ENCODE assay signal across 9 cellular contexts in the genomic region with DNA sequence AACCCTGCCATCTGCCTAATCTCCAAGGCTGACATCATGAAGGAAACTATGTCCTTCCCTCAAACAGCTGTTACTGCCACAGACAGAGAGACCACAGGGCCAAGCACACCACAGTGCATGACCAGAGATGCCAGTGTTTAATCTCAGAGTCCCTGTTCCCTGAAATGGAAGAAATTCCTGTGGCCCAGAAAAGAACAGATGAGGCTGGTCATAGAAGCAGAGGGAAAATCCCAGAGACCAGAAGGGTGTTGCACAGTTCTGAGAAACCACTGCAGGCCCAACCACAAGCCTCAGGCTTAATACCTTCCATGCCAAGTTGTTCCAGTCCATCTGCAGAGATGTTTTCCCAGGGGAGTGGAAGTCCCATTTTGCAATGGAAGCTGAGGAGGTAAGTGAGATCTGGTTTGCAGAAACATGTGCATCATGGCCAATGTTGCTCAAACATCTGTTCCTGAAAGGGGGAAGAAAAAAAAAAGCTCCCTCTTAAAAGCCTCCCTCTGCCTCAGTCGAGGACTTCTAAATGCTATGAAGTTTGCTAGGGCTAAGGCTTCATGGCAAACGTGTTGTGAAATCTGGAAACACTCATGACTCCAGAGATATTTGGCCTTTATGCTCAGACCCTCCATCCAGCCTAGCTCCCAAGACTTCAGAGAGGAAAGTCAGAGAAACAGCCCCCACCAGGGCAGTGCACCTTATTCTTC.
DNase-seq lines count a peak whose midpoint lies in the region; ATAC-seq and TF ChIP-seq lines count a peak whose summit lies in the region.
"Had no signal": no experiment of that assay in that cellular context is flagged by ENCODE, and none has a peak within 500 bp of the region (broad histone marks: within the 10 kb centered on the region; RNA-seq: fewer than 3 reads in every experiment).

No MANE protein-coding gene starts in this region.

- intact Hi-C loops in right lobe of liver (cut with DNase I) (loop anchor here (10.0 kb wide), 4 partner anchors 190 to 730 kb away; partner anchors contain the start of gene NCOR2 (in 1 of the 2)), dorsolateral prefrontal cortex (cut with DNase I) (loop anchor here (1.0 to 10.0 kb wide), 6 partner anchors 98 to 390 kb away; no protein-coding TSS in a partner anchor), uterus (cut with DNase I; ENCODE audit: low total_unique reads) (loop anchor here (10.0 kb wide), 2 partner anchors 200 to 380 kb away; partner anchors contain the start of gene NCOR2)

- DNase-seq in right lobe of liver (no peak), dorsolateral prefrontal cortex (no peak), mesenchymal stem cell (peak; percentile 100), uterus (peak in 1 of 2 donors; percentile 79), NCI-H146 treated with DMSO at 0.1 percent for 48 hours (lab: John Stamatoyannopoulos, UW; ENCODE audit: unreplicated experiment) (no peak), cerebellum (ENCODE audit: low spot score) (no peak)

- peak overlapping the region; percentile 49 for H2BK15ac ChIP-seq in mesenchymal stem cell (ENCODE audit: low read depth, poor library complexity, severe bottlenecking)

- TF ChIP-seq POLR2A in right lobe of liver (IDR thresholded peaks at IDR 0.05) (no peak), uterus (IDR thresholded peaks at IDR 0.05) (no peak)

- H2AFZ ChIP-seq in mesenchymal stem cell (ENCODE audit: low read depth, low read length): no peak overlapping the region

- H3K9ac ChIP-seq in liver (ENCODE audit: low read depth in 1 of 2, low read length in 2 of 2): no peak overlapping the region
- H3K9ac ChIP-seq in mesenchymal stem cell (ENCODE audit: low read length): peak overlapping the region; percentile 50

- no peak overlapping the region for H3K4me3 ChIP-seq in liver (ENCODE audit: low read depth in 1 of 3, low read length in 3 of 3)
- no peak overlapping the region for H3K4me3 ChIP-seq in right lobe of liver
- H3K4me3 ChIP-seq in dorsolateral prefrontal cortex: no peak overlapping the region
- H3K4me3 ChIP-seq in mesenchymal stem cell (ENCODE audit: insufficient read depth in 1 of 2, low read depth in 1 of 2, low read length in 2 of 2): no peak overlapping the region
- H3K4me3 ChIP-seq in uterus: no peak overlapping the region
- H3K4me3 ChIP-seq: A549 had no signal

- WGBS in liver: 70% methylated on average over 2 of the region's 2 CpGs
- WGBS in right lobe of liver (ENCODE audit: insufficient coverage, low coverage, low lambda C conversion rate, missing lambda C conversion rate): 38% methylated on average over 2 of the region's 2 CpGs
- WGBS in mesenchymal stem cell: 27% methylated on average over 2 of the region's 2 CpGs

- H2BK5ac ChIP-seq in mesenchymal stem cell (ENCODE audit: low read depth, low read length, poor library complexity, severe bottlenecking): peak overlapping the region; percentile 20

- peak overlapping the region; percentile 55 for H4K8ac ChIP-seq in mesenchymal stem cell (ENCODE audit: low read length)

- H4K91ac ChIP-seq in mesenchymal stem cell (ENCODE audit: low read length): no peak overlapping the region

- peak overlapping the region; percentile 47 for H2AK5ac ChIP-seq in mesenchymal stem cell (ENCODE audit: low read length, severe bottlenecking)

- peak overlapping the region; percentile 38 to 55 for H3K18ac ChIP-seq in mesenchymal stem cell (ENCODE audit: low read depth in 1 of 2, low read length in 2 of 2)

- H3K23ac ChIP-seq in mesenchymal stem cell (ENCODE audit: low read length in 2 of 2): no peak overlapping the region

- TF ChIP-seq RAD21 in liver (IDR thresholded peaks at IDR 0.05): no peak

- H3K27ac ChIP-seq in liver (ENCODE audit: low read depth in 1 of 2, low read length in 2 of 2) (peak overlapping the region in 1 of 2 donors; percentile 4), right lobe of liver (peak overlapping the region in 1 of 3 donors; percentile 16), dorsolateral prefrontal cortex (peak overlapping the region in 42 of 59 donors; percentile 4 to 70 (median 40)), mesenchymal stem cell (ENCODE audit: low read length, poor library complexity, severe bottlenecking) (peak overlapping the region; percentile 18), uterus (peak overlapping the region; percentile 79)

- TF ChIP-seq CTCF in liver (IDR thresholded peaks at IDR 0.05; ENCODE audit: low read depth, low read length, missing input control) (no peak), right lobe of liver (IDR thresholded peaks at IDR 0.05) (no peak), dorsolateral prefrontal cortex (IDR thresholded peaks at IDR 0.05 in 54 of 56, conservative IDR thresholded peaks at IDR 0.05 in 2 of 56; ENCODE audit: low read depth in 1 of 56, partially characterized antibody in 56 of 56) (no peak), uterus (IDR thresholded peaks at IDR 0.05) (no peak)

- H3K36me3 ChIP-seq in liver (ENCODE audit: control insufficient read depth in 4 of 4, insufficient read depth in 3 of 4, low read depth in 1 of 4, low read length in 3 of 4) (no peaks in the 10 kb centered on the region), right lobe of liver (no peaks in the 10 kb centered on the region), mesenchymal stem cell (ENCODE audit: control insufficient read depth in 1 of 2, insufficient read depth in 2 of 2, low read depth in 1 of 2, low read length in 2 of 2) (no peaks in the 10 kb centered on the region), uterus (no peaks in the 10 kb centered on the region)

- H3K27me3 ChIP-seq in liver (ENCODE audit: control insufficient read depth in 4 of 4, insufficient read depth in 4 of 4, low read length in 3 of 4) (no peaks in the 10 kb centered on the region), right lobe of liver (no peaks in the 10 kb centered on the region), dorsolateral prefrontal cortex (no peaks in the 10 kb centered on the region), mesenchymal stem cell (ENCODE audit: control insufficient read depth in 1 of 2, insufficient read depth in 1 of 2, low read length in 2 of 2) (peaks cover 0 to 12% of the 10 kb centered on the region in 2 experiments), uterus (no peaks in the 10 kb centered on the region)

- peaks cover 0 to 10% (median 4%) of the 10 kb centered on the region in 4 donors for H3K4me1 ChIP-seq in liver (ENCODE audit: control insufficient read depth in 4 of 4, insufficient read depth in 4 of 4, low read length in 3 of 4)
- peaks cover 0 to 15% (median 0%) of the 10 kb centered on the region in 4 donors for H3K4me1 ChIP-seq in right lobe of liver
- H3K4me1 ChIP-seq in mesenchymal stem cell (ENCODE audit: control insufficient read depth, insufficient read depth, low read depth, low read length): peaks cover 51% of the 10 kb centered on the region
- peaks cover 5 to 17% of the 10 kb centered on the region in 2 donors for H3K4me1 ChIP-seq in uterus

- H2BK12ac ChIP-seq in mesenchymal stem cell (ENCODE audit: low read length in 2 of 2): peak overlapping the region in 1 of 2 experiments; percentile 67

- H2BK120ac ChIP-seq in mesenchymal stem cell (ENCODE audit: low read depth, low read length): peak overlapping the region; percentile 66

- H3K9me3 ChIP-seq in liver (ENCODE audit: control insufficient read depth in 4 of 4, low read length in 3 of 4) (peaks cover 2 to 10% (median 6%) of the 10 kb centered on the region in 4 donors), right lobe of liver (peaks cover 0 to 4% (median 2%) of the 10 kb centered on the region in 4 donors), mesenchymal stem cell (ENCODE audit: control insufficient read depth, low read length) (no peaks in the 10 kb centered on the region), uterus (peaks cover 0 to 5% of the 10 kb centered on the region in 2 donors)

- peak overlapping the region; percentile 48 to 64 for H3K4ac ChIP-seq in mesenchymal stem cell (ENCODE audit: low read depth in 1 of 2, low read length in 2 of 2)

- no peak overlapping the region for H3K14ac ChIP-seq in mesenchymal stem cell (ENCODE audit: low read length in 2 of 2)

- no peak for ATAC-seq in right lobe of liver
- ATAC-seq in HG02642 (IDR thresholded peaks at IDR 0.05; ENCODE audit: poor library complexity, unreplicated experiment): no peak
- ATAC-seq: A549 had no signal

- H3K79me1 ChIP-seq in mesenchymal stem cell (replicated peaks; ENCODE audit: low read length, poor library complexity, severe bottlenecking): no peaks in the 10 kb centered on the region

- no peak overlapping the region for H3K4me2 ChIP-seq in mesenchymal stem cell (ENCODE audit: low read length, poor library complexity, severe bottlenecking)
- H3K4me2 ChIP-seq: A549 had no signal

TF ChIP-seq in liver, 16 proteins besides CTCF, POLR2A, EP300 and RAD21:
- TF ChIP-seq NR2F2 (IDR thresholded peaks at IDR 0.05) (peak; percentile 7), EGR1 (IDR thresholded peaks at IDR 0.05; ENCODE audit: low read depth in 2 of 2) (no peak)
- TF ChIP-seq, protein P1, sequence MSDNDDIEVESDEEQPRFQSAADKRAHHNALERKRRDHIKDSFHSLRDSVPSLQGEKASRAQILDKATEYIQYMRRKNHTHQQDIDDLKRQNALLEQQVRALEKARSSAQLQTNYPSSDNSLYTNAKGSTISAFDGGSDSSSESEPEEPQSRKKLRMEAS (IDR thresholded peaks at IDR 0.05): no peak
